Comparison of ENCODE assay signal across 1 cellular context in the genomic region with DNA sequence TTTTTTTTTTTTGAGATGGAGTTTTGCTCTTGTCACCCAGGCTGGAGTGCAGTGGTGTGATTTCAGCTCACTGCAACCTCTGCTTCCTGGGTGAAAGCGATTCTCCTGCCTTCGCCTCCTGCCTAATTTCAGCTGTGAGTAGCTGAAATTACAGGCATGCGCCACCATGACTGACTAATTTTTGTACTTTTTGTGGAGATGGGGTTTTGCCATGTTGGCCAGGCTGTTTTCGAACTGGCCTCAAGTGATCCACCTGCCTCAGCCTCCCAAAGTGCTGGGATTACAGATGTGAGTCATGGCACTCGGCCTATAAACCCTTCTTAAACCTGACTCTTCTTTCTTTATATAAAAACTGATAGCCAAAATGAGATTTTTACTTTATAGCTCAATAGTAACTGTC.
TF ChIP-seq lines count a peak whose summit lies in the region.

No MANE protein-coding gene starts in this region.

TF ChIP-seq in GM12878, 131 proteins besides CTCF, POLR2A, EP300 and RAD21:
- TF ChIP-seq IKZF2 (IDR thresholded peaks at IDR 0.05) (peak; percentile 12 to 16; a peak in 1 of 4 replicates), HDGF (IDR thresholded peaks at IDR 0.05) (0 out of 2 replicates have a peak, but pooled peaks have one; percentile 29), JUNB (IDR thresholded peaks at IDR 0.05) (peak; percentile 28; the same call in 1 of the 2 replicates), EED (IDR thresholded peaks at IDR 0.05; ENCODE audit: low read depth) (peak; percentile 49), BHLHE40 (IDR thresholded peaks at IDR 0.05; ENCODE audit: borderline replicate concordance in 1 of 2, low read depth in 2 of 2, low read length in 1 of 2) (peak in 1 of 2 experiments; percentile 7; a peak in 1 of 4 replicates), RUNX3 (IDR thresholded peaks at IDR 0.05; ENCODE audit: low read length) (peak; percentile 59)
